Comparison of ENCODE assay signal across 8 cellular contexts in genomic region chr2:134739879-134740301, GRCh38. TPM values are rescaled to one million over a fixed set of nuclear protein-coding genes. Genes with fewer than 3 reads are reported as not detected.
DNase-seq lines count a peak whose midpoint lies in the region; ATAC-seq and TF ChIP-seq lines count a peak whose summit lies in the region.
"Had no signal": no experiment of that assay in that cellular context is flagged by ENCODE, and none has a peak within 500 bp of the region (broad histone marks: within the 10 kb centered on the region; RNA-seq: fewer than 3 reads in every experiment).

No MANE protein-coding gene starts in this region.

- H3K36me3 ChIP-seq in SK-N-SH (replicated peaks in 1 of 2; ENCODE audit: control insufficient read depth in 1 of 2, insufficient read depth in 2 of 2, low read length in 1 of 2): no peaks in the 10 kb centered on the region
- H3K36me3 ChIP-seq: SJSA1 had no signal

- no peak overlapping the region for H3K27ac ChIP-seq in SK-N-SH (ENCODE audit: low read depth in 2 of 2, low read length in 1 of 2)
- H3K27ac ChIP-seq: SJSA1 had no signal

- POLR2A ChIA-PET in SK-N-SH (lab: Yijun Ruan, JAX): no interaction called here

- H3K79me2 ChIP-seq in SK-N-SH (ENCODE audit: insufficient read depth): no peaks in the 10 kb centered on the region

- DNase-seq in SIG-M5 treated with dmso at 0.1 percent for 504 hours (lab: John Stamatoyannopoulos, UW; ENCODE audit: unreplicated experiment) (peak; percentile 94), SK-N-SH (no peak)
- DNase-seq in stimulated activated naive B cell treated with anti-CD40 and anti-IgM and Interleukin-4, amounts not matched to agents 10 μg/mL and 1 μg/mL and 100 μg/mL, for 72 hours: peak; percentile 80
- no peak for DNase-seq in effector CD8-positive, alpha-beta T cell (lab: John Stamatoyannopoulos, UW)
- DNase-seq in activated naive CD4-positive, alpha-beta T cell treated with Interleukin-2 at 50 U/mL for 16 hours: no peak

- H3K4me3 Mint-ChIP-seq in stimulated activated naive B cell treated with anti-CD40 and anti-IgM and Interleukin-4, amounts not matched to agents 10 μg/mL and 1 μg/mL and 100 μg/mL, for 72 hours: peak overlapping the region; percentile 60 to 64

- H3K36me3 Mint-ChIP-seq in stimulated activated naive B cell treated with anti-CD40 and anti-IgM and Interleukin-4, amounts not matched to agents 10 μg/mL and 1 μg/mL and 100 μg/mL, for 72 hours: peaks cover 0 to 4% of the 10 kb centered on the region in 2 donors

- H3K4me2 ChIP-seq in SK-N-SH: no peak overlapping the region

- ATAC-seq in GM19328 (IDR thresholded peaks at IDR 0.05; ENCODE audit: unreplicated experiment): peak; percentile 94
- ATAC-seq in HG03045 (IDR thresholded peaks at IDR 0.05; ENCODE audit: unreplicated experiment): peak; percentile 95
- peak; percentile 94 to 95 for ATAC-seq in stimulated activated naive B cell treated with anti-CD40 and anti-IgM and Interleukin-4, amounts not matched to agents 10 μg/mL and 1 μg/mL and 100 μg/mL, for 72 hours (replicated peaks)

- H3K9ac ChIP-seq in SK-N-SH: no peak overlapping the region

- no peaks in the 10 kb centered on the region for H3K9me2 ChIP-seq in SK-N-SH

- H3K27ac Mint-ChIP-seq in stimulated activated naive B cell treated with anti-CD40 and anti-IgM and Interleukin-4, amounts not matched to agents 10 μg/mL and 1 μg/mL and 100 μg/mL, for 72 hours: peak overlapping the region; percentile 91

- H2AFZ ChIP-seq in SK-N-SH (ENCODE audit: low read depth): no peak overlapping the region

- TF ChIP-seq CTCF in SK-N-SH (IDR thresholded peaks at IDR 0.05): no peak

- H4K20me1 ChIP-seq in SK-N-SH (ENCODE audit: insufficient read depth): no peaks in the 10 kb centered on the region

- TF ChIP-seq RAD21 in SK-N-SH (IDR thresholded peaks at IDR 0.05; ENCODE audit: low read length): no peak

- no peaks in the 10 kb centered on the region for H3K9me3 Mint-ChIP-seq in stimulated activated naive B cell treated with anti-CD40 and anti-IgM and Interleukin-4, amounts not matched to agents 10 μg/mL and 1 μg/mL and 100 μg/mL, for 72 hours

- H3K4me1 Mint-ChIP-seq in stimulated activated naive B cell treated with anti-CD40 and anti-IgM and Interleukin-4, amounts not matched to agents 10 μg/mL and 1 μg/mL and 100 μg/mL, for 72 hours: peaks cover 43 to 66% of the 10 kb centered on the region in 2 donors

- H3K27me3 Mint-ChIP-seq in stimulated activated naive B cell treated with anti-CD40 and anti-IgM and Interleukin-4, amounts not matched to agents 10 μg/mL and 1 μg/mL and 100 μg/mL, for 72 hours: no peaks in the 10 kb centered on the region

- H3K27me3 ChIP-seq in SK-N-SH (ENCODE audit: insufficient read depth): no peaks in the 10 kb centered on the region

- no peaks in the 10 kb centered on the region for H3K9me3 ChIP-seq in SK-N-SH
- H3K9me3 ChIP-seq: SJSA1 had no signal

- no peak for TF ChIP-seq EP300 in SK-N-SH (IDR thresholded peaks at IDR 0.05; ENCODE audit: borderline replicate concordance in 1 of 2, low read depth in 1 of 2, low read length in 1 of 2)

- H3K4me3 ChIP-seq in SK-N-SH (ENCODE audit: low read depth in 2 of 2, low read length in 1 of 2): no peak overlapping the region
- H3K4me3 ChIP-seq: SJSA1 had no signal

- 18% methylated on average over 6 of the region's 6 CpGs for WGBS in SK-N-SH (ENCODE audit: low lambda C conversion rate)

- H3K4me1 ChIP-seq in SK-N-SH (ENCODE audit: control insufficient read depth in 1 of 2, insufficient read depth in 2 of 2, low read depth in 1 of 2, low read length in 1 of 2): peaks cover 0 to 5% of the 10 kb centered on the region in 2 experiments; a peak in 1 of 4 replicates
- H3K4me1 ChIP-seq: SJSA1 had no signal

- no peaks in the 10 kb centered on the region for H3F3A ChIP-seq in SK-N-SH (replicated peaks; ENCODE audit: insufficient read depth)

- CTCF ChIA-PET in SK-N-SH (lab: Yijun Ruan, JAX): interaction anchor here (1.7 kb wide), 1 partner anchor 264 kb away, joined by 4 read pairs; no protein-coding TSS in a partner anchor

TF ChIP-seq in SK-N-SH, 30 proteins besides CTCF, POLR2A, EP300 and RAD21:
- TF ChIP-seq USF1 (IDR thresholded peaks at IDR 0.05; ENCODE audit: borderline replicate concordance, low read depth) (no peak), RFX5 (IDR thresholded peaks at IDR 0.05; ENCODE audit: low read length) (no peak), TAF1 (IDR thresholded peaks at IDR 0.05; ENCODE audit: borderline replicate concordance, low read depth, low read length) (no peak), YY1 (IDR thresholded peaks at IDR 0.05; ENCODE audit: low read depth) (no peak), USF2 (IDR thresholded peaks at IDR 0.05; ENCODE audit: borderline replicate concordance, low read depth, low read length) (no peak)

RNA-seq across cellular contexts. Expression of gene TMEM163, which starts 21.1 kb away (rescaled TPM):
- polyA plus RNA-seq in SK-N-SH (2012; rRNA removed): not detected in 2 replicates
- polyA plus RNA-seq in SK-N-SH (2012; cell fraction: cytosol; rRNA removed): 0.03 and 0.04 TPM in 2 replicates
- 0.04 TPM in 1 of 2 replicates, not detected in the other for polyA plus RNA-seq in SK-N-SH (2012; cell fraction: nucleus; rRNA removed)

Comparison
In these comparisons a context has a peak if more than half of its experiments do, and no peak if none do; other contexts are left out.
1. DNase-seq: peak in SIG-M5 treated with dmso at 0.1 percent for 504 hours (single experiment) and stimulated activated naive B cell treated with anti-CD40 and anti-IgM and Interleukin-4, amounts not matched to agents 10 μg/mL and 1 μg/mL and 100 μg/mL, for 72 hours (single experiment); none in effector CD8-positive, alpha-beta T cell (single experiment), SK-N-SH (single experiment) and activated naive CD4-positive, alpha-beta T cell treated with Interleukin-2 at 50 U/mL for 16 hours (single experiment).
2. Peak in every context shown above with its lines, with median percentiles within 50 percentile points of each other: ATAC-seq.